ENCODE assay signal across 22 cellular contexts in the genomic region with DNA sequence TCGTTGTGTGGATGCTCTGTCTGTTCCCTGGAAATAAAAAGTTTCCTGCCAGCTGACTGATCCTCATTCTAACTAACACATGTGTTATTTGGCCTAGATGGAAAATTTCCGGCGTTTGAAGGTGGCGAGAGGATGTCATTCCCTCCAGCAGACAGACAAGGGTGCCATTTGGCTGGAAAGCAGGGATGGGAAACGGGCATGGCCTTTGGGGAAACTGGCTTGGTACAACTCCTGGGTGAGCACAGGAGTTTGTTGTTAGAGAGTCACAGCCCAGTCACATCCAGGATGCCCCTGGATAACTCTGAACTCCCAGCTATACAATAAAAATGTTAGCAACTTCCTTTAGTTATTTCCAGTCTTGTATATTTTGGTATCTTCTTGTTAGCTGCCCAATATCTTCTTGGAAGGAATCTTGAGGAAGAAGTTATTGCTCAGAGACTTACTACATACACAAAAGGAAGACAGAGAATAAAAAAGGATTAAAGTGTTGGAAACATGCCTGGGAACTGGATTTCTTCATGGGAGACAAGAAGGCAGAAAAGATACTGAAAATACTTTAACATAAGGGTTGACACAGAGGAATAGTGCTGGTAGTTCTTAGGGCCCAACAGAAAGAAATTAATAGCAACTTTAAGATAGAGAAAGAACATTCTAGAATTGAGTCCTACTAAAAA. TPM values are rescaled to one million over a fixed set of nuclear protein-coding genes. Genes with fewer than 3 reads are reported as not detected.
DNase-seq lines count a peak whose midpoint lies in the region; ATAC-seq, FAIRE-seq and TF ChIP-seq lines count a peak whose summit lies in the region.
"Had no signal": no experiment of that assay in that cellular context is flagged by ENCODE, and none has a peak within 500 bp of the region (broad histone marks: within the 10 kb centered on the region; RNA-seq: fewer than 3 reads in every experiment).

No MANE protein-coding gene starts in this region.

- H3K9me3 Mint-ChIP-seq in osteocyte (ENCODE audit: unreplicated experiment) (no peaks in the 10 kb centered on the region), glutamatergic neuron (ENCODE audit: unreplicated experiment) (no peaks in the 10 kb centered on the region)
- H3K9me3 Mint-ChIP-seq: activated naive CD4-positive, alpha-beta T cell treated with anti-CD3 and anti-CD28 coated beads for 36 hours; endodermal cell; stimulated activated memory B cell treated with anti-CD40 and anti-IgM and Interleukin-4, amounts not matched to agents 10 μg/mL and 1 μg/mL and 100 μg/mL, for 72 hours had no signal

- no peak overlapping the region for H3K4me2 ChIP-seq in HepG2 (ENCODE audit: low read depth, low read length)

- BruUV-seq in HepG2 (replicated peaks; lab: Mats Ljungman, UMichigan): no TSS peak

- TF ChIP-seq CTCF in AG10803 (conservative IDR thresholded peaks at IDR 0.05; ENCODE audit: low read length): no peak
- TF ChIP-seq CTCF in fibroblast of pulmonary artery (IDR thresholded peaks at IDR 0.05; ENCODE audit: low read length, missing control alignments): no peak
- no peak for TF ChIP-seq CTCF in osteocyte (IDR thresholded peaks at IDR 0.05)
- no peak for TF ChIP-seq CTCF in glutamatergic neuron (IDR thresholded peaks at IDR 0.05; ENCODE audit: partially characterized antibody, unreplicated experiment)
- TF ChIP-seq CTCF in HepG2 (CRISPR knock-in tag; IDR thresholded peaks at IDR 0.05): no peak

- H3K9me3 ChIP-seq in adipocyte (ENCODE audit: control insufficient read depth, low read length): no peaks in the 10 kb centered on the region
- H3K9me3 ChIP-seq in HepG2 (ENCODE audit: low read length): no peaks in the 10 kb centered on the region
- H3K9me3 ChIP-seq: uterus had no signal

- H3K36me3 Mint-ChIP-seq in osteocyte (ENCODE audit: unreplicated experiment): no peaks in the 10 kb centered on the region
- no peaks in the 10 kb centered on the region for H3K36me3 Mint-ChIP-seq in glutamatergic neuron (ENCODE audit: unreplicated experiment)
- H3K36me3 Mint-ChIP-seq: stimulated activated memory B cell treated with anti-CD40 and anti-IgM and Interleukin-4, amounts not matched to agents 10 μg/mL and 1 μg/mL and 100 μg/mL, for 72 hours had no signal

- H3K9ac ChIP-seq in adipocyte (ENCODE audit: low read length) (no peak overlapping the region), HepG2 (ENCODE audit: insufficient read depth, low read depth, low read length) (no peak overlapping the region)

- peaks cover 32% of the 10 kb centered on the region for H3K4me1 ChIP-seq in adipocyte (ENCODE audit: control insufficient read depth, insufficient read depth, low read length)
- H3K4me1 ChIP-seq in HepG2 (ENCODE audit: insufficient read depth, low read length): no peaks in the 10 kb centered on the region
- H3K4me1 ChIP-seq: uterus had no signal

- ATAC-seq in HepG2: no peak

- CTCF ChIA-PET in HepG2 (lab: Yijun Ruan, JAX; ENCODE audit: low intra/inter-chr PET ratio, low total read pairs): no interaction called here

- H3K27ac Mint-ChIP-seq in osteocyte (ENCODE audit: unreplicated experiment): peak overlapping the region; percentile 38
- H3K27ac Mint-ChIP-seq in glutamatergic neuron (ENCODE audit: unreplicated experiment): no peak overlapping the region
- H3K27ac Mint-ChIP-seq: activated naive CD4-positive, alpha-beta T cell treated with anti-CD3 and anti-CD28 coated beads for 36 hours; endodermal cell; stimulated activated memory B cell treated with anti-CD40 and anti-IgM and Interleukin-4, amounts not matched to agents 10 μg/mL and 1 μg/mL and 100 μg/mL, for 72 hours had no signal

- no peak overlapping the region for H2AFZ ChIP-seq in HepG2 (ENCODE audit: low read length)

- H3K79me2 ChIP-seq in HepG2 (ENCODE audit: insufficient read depth, low read length): no peaks in the 10 kb centered on the region

- H3K27me3 ChIP-seq in adipocyte (replicated peaks; ENCODE audit: control insufficient read depth, insufficient read depth, low read length) (no peaks in the 10 kb centered on the region), HepG2 (ENCODE audit: control insufficient read depth in 1 of 2, insufficient read depth in 2 of 2, low read length in 2 of 2) (no peaks in the 10 kb centered on the region)
- H3K27me3 ChIP-seq: cardiac muscle cell, uterus had no signal

- no peak for TF ChIP-seq POLR2A in HepG2 (IDR thresholded peaks at IDR 0.05; ENCODE audit: insufficient read depth in 1 of 2, low read depth in 2 of 2, low read length in 2 of 2)

- H3K4me1 Mint-ChIP-seq in osteocyte (ENCODE audit: unreplicated experiment) (peaks cover 43% of the 10 kb centered on the region), glutamatergic neuron (ENCODE audit: low read depth, unreplicated experiment) (no peaks in the 10 kb centered on the region)
- H3K4me1 Mint-ChIP-seq: endodermal cell; stimulated activated memory B cell treated with anti-CD40 and anti-IgM and Interleukin-4, amounts not matched to agents 10 μg/mL and 1 μg/mL and 100 μg/mL, for 72 hours had no signal

- POLR2A ChIA-PET in HepG2 (lab: Yijun Ruan, JAX): no interaction called here

- TF ChIP-seq RAD21 in HepG2 (CRISPR knock-in tag; IDR thresholded peaks at IDR 0.05): no peak

- H3K4me3 Mint-ChIP-seq in osteocyte (ENCODE audit: unreplicated experiment): no peak overlapping the region
- H3K4me3 Mint-ChIP-seq in glutamatergic neuron (ENCODE audit: unreplicated experiment): no peak overlapping the region
- H3K4me3 Mint-ChIP-seq: activated naive CD4-positive, alpha-beta T cell treated with anti-CD3 and anti-CD28 coated beads for 36 hours; endodermal cell; stimulated activated memory B cell treated with anti-CD40 and anti-IgM and Interleukin-4, amounts not matched to agents 10 μg/mL and 1 μg/mL and 100 μg/mL, for 72 hours had no signal

- H3K27me3 Mint-ChIP-seq in osteocyte (ENCODE audit: unreplicated experiment): no peaks in the 10 kb centered on the region
- no peaks in the 10 kb centered on the region for H3K27me3 Mint-ChIP-seq in glutamatergic neuron (ENCODE audit: unreplicated experiment)
- H3K27me3 Mint-ChIP-seq: stimulated activated memory B cell treated with anti-CD40 and anti-IgM and Interleukin-4, amounts not matched to agents 10 μg/mL and 1 μg/mL and 100 μg/mL, for 72 hours had no signal

- WGBS in HepG2 (ENCODE audit: low lambda C conversion rate): 18% methylated on average over 5 of the region's 5 CpGs

- in situ Hi-C loops in HepG2 (cut with HindIII; ENCODE audit: extremely low pct_ligation_motif_present, low pct_unique_long_range_greater_than_20kb): no loop called here

- no peaks in the 10 kb centered on the region for H4K20me1 ChIP-seq in HepG2 (ENCODE audit: insufficient read depth, low read length)

- no peak overlapping the region for H3K4me3 ChIP-seq in AG10803 (ENCODE audit: low read length)
- peak overlapping the region; percentile 40 for H3K4me3 ChIP-seq in adipocyte (ENCODE audit: low read length)
- H3K4me3 ChIP-seq in fibroblast of pulmonary artery (replicated peaks; ENCODE audit: low read depth, low read length): no peak overlapping the region
- H3K4me3 ChIP-seq in HepG2 (replicated peaks in 1 of 3; ENCODE audit: insufficient read depth in 1 of 3, low read depth in 2 of 3, low read length in 3 of 3): no peak overlapping the region
- H3K4me3 ChIP-seq: cardiac muscle cell, uterus had no signal

- TF ChIP-seq EP300 in HepG2 (IDR thresholded peaks at IDR 0.05; ENCODE audit: low read depth in 2 of 2, low read length in 2 of 2) (no peak), HepG2 (CRISPR knock-in tag; IDR thresholded peaks at IDR 0.05; ENCODE audit: borderline replicate concordance) (no peak)

- no peak for FAIRE-seq in HepG2 (lab: Jason Lieb, UNC)
- FAIRE-seq: GM12891, islet of Langerhans had no signal

- intact Hi-C loops in HepG2 (cut with micrococcal nuclease; ENCODE audit: unreplicated experiment): no loop called here

- DNase-seq in AG10803 (ENCODE audit: low read depth) (peak; percentile 75), adipocyte (ENCODE audit: low read depth) (peak; percentile 64), fibroblast of pulmonary artery (ENCODE audit: low read depth) (peak; percentile 81), osteocyte (ENCODE audit: extremely low spot score, unreplicated experiment) (no peak), mesenteric fat pad (ENCODE audit: low spot score) (no peak), glutamatergic neuron (no peak), retina (no peak), HepG2 (ENCODE audit: low spot score) (no peak)
- DNase-seq: activated CD4-positive, alpha-beta T cell treated with anti-CD3 and anti-CD28 coated beads for 1 hour; activated naive CD4-positive, alpha-beta T cell treated with anti-CD3 and anti-CD28 coated beads for 36 hours; endodermal cell; Kasumi-1; NCI-H1417 treated with DMSO at 0.1 percent for 48 hours; occipital lobe; SIG-M5; uterus had no signal

- no peaks in the 10 kb centered on the region for H3K36me3 ChIP-seq in adipocyte (ENCODE audit: control insufficient read depth, insufficient read depth, low read length, severe bottlenecking)
- no peaks in the 10 kb centered on the region for H3K36me3 ChIP-seq in HepG2 (replicated peaks in 1 of 2; ENCODE audit: control insufficient read depth in 1 of 2, insufficient read depth in 2 of 2, low read length in 2 of 2)
- H3K36me3 ChIP-seq: cardiac muscle cell, uterus had no signal

- H3K27ac ChIP-seq in HepG2 (ENCODE audit: extremely low read length, insufficient read depth, low read length): no peak overlapping the region
- H3K27ac ChIP-seq: cardiac muscle cell had no signal

RNA-seq across cellular contexts. Expression of gene TEK, which starts 41.9 kb away (rescaled TPM):
- total RNA-seq in osteocyte: 1.3 and 1.6 TPM in 2 replicates
- 16.3 TPM for total RNA-seq in mesenteric fat pad
- total RNA-seq in glutamatergic neuron (ENCODE audit: unreplicated experiment): 1.0 TPM
- total RNA-seq in HepG2 (2016; rRNA removed; fragmentation: Illumina TruSeq; extraction: Trizol): not detected in 2 replicates
- not detected in 2 replicates for total RNA-seq in HepG2 (2016; cell fraction: cytosol; rRNA removed; fragmentation: Illumina TruSeq; extraction: Trizol; ENCODE audit: low read depth)
- total RNA-seq in HepG2 (2016; cell fraction: insoluble cytoplasmic fraction; rRNA removed; fragmentation: Illumina TruSeq; extraction: Trizol): not detected in 2 replicates
- not detected in 2 replicates for total RNA-seq in HepG2 (2016; cell fraction: membrane; rRNA removed; fragmentation: Illumina TruSeq; extraction: Trizol)
- total RNA-seq in HepG2 (2016; cell fraction: nucleus; rRNA removed; fragmentation: Illumina TruSeq; extraction: Trizol): not detected in 2 replicates
- not detected in 2 replicates for polyA plus RNA-seq in HepG2 (2011; rRNA removed)
- not detected in 2 replicates for polyA plus RNA-seq in HepG2 (2011; cell fraction: cytosol; rRNA removed)
- not detected in 2 replicates for polyA plus RNA-seq in HepG2 (2011; cell fraction: nucleus; rRNA removed)
- polyA plus RNA-seq in HepG2 (2012): not detected in 2 replicates
- not detected in 2 replicates for polyA plus RNA-seq in HepG2 (2016; cell fraction: cytosol; fragmentation: Illumina TruSeq; extraction: Trizol; ENCODE audit: low read depth)
- not detected in 2 replicates for polyA plus RNA-seq in HepG2 (2016; cell fraction: insoluble cytoplasmic fraction; fragmentation: Illumina TruSeq; extraction: Trizol; ENCODE audit: low read depth)
- not detected in 2 replicates for polyA plus RNA-seq in HepG2 (2016; cell fraction: membrane; fragmentation: Illumina TruSeq; extraction: Trizol; ENCODE audit: low read depth)
- polyA plus RNA-seq in HepG2 (2016; cell fraction: nucleus; fragmentation: Illumina TruSeq; extraction: Trizol; ENCODE audit: insufficient read depth, low read depth): not detected in 2 replicates
- polyA minus RNA-seq in HepG2 (2011; rRNA and poly(A)+ RNA removed; ENCODE audit: low replicate concordance): 0.05 TPM in 1 of 2 replicates, not detected in the other
- polyA minus RNA-seq in HepG2 (2011; cell fraction: cytosol; rRNA and poly(A)+ RNA removed): not detected in 2 replicates
- not detected in 2 replicates for polyA minus RNA-seq in HepG2 (2011; cell fraction: nucleus; rRNA and poly(A)+ RNA removed)
- total RNA-seq: activated naive CD4-positive, alpha-beta T cell treated with anti-CD3 and anti-CD28 coated beads for 36 hours; NCI-H460; T-helper 2 cell treated with Interferon-gamma antibody and Interleukin-4, amounts not matched to agents 100 ng/mL and 5 ng/mL, for 36 hours had no signal

Comparison
In these comparisons a context has a peak if more than half of its experiments do, and no peak if none do; other contexts are left out.
1. DNase-seq: peak in AG10803 (single experiment), adipocyte (single experiment) and fibroblast of pulmonary artery (single experiment); none in osteocyte (single experiment), mesenteric fat pad (single experiment), glutamatergic neuron (single experiment), retina (single experiment) and HepG2 (single experiment).